14 cellular contexts compared by ENCODE assay signal in the genomic region with DNA sequence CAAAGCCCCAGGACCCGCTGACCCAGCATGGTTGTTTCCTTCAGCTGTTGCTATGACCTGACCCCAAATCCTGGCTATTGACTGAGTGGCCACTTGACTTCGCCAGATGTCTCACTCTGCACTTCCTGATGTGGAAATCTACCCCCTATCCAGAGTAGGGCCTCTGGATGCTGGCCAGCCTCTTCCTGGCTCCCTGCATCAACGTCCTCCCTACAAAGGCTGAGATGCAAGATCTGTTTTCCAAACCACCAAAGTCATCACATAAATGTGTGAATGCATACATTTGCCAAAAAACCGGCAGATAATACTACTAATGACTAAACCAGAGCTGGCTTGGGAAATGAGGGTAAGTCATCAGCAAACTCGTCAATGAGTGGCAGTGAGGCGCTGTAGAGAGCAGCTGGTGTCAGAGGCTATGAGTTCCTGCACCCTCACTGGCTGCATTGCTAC.
DNase-seq lines count a peak whose midpoint lies in the region; ATAC-seq and TF ChIP-seq lines count a peak whose summit lies in the region.
"Had no signal": no experiment of that assay in that cellular context is flagged by ENCODE, and none has a peak within 500 bp of the region (broad histone marks: within the 10 kb centered on the region; RNA-seq: fewer than 3 reads in every experiment).

No MANE protein-coding gene starts in this region.

- WGBS in lower leg skin, 2 donors, result 51 to 56% methylated on average over 6 of the region's 6 CpGs

- H3K27ac ChIP-seq in colonic mucosa (no peak overlapping the region), upper lobe of right lung (no peak overlapping the region)
- H3K27ac ChIP-seq: 22Rv1 had no signal

- no peaks in the 10 kb centered on the region for H3K27me3 ChIP-seq in colonic mucosa
- no peaks in the 10 kb centered on the region for H3K27me3 ChIP-seq in upper lobe of right lung

- H3K36me3 ChIP-seq in colonic mucosa (no peaks in the 10 kb centered on the region), upper lobe of right lung (no peaks in the 10 kb centered on the region)

- peak; percentile 57 for ATAC-seq in upper lobe of right lung
- no peak for ATAC-seq in HG03139 (IDR thresholded peaks at IDR 0.05; ENCODE audit: unreplicated experiment)
- no peak for ATAC-seq in HG02938 (IDR thresholded peaks at IDR 0.05; ENCODE audit: unreplicated experiment)
- ATAC-seq: PC-3 had no signal

- TF ChIP-seq POLR2A in lower leg skin (IDR thresholded peaks at IDR 0.05), result no peak

- TF ChIP-seq CTCF in colonic mucosa (IDR thresholded peaks at IDR 0.05) (no peak), lower leg skin (IDR thresholded peaks at IDR 0.05) (no peak), upper lobe of right lung (IDR thresholded peaks at IDR 0.05) (no peak)

- H3K9me3 ChIP-seq in colonic mucosa (no peaks in the 10 kb centered on the region), upper lobe of right lung (no peaks in the 10 kb centered on the region)

- H3K4me1 ChIP-seq in colonic mucosa (peaks cover 5% of the 10 kb centered on the region), upper lobe of right lung (peaks cover 10% of the 10 kb centered on the region)

- intact Hi-C loops in colonic mucosa (cut with DNase I), result no loop called here
- intact Hi-C loops in lower leg skin (cut with DNase I; ENCODE audit: low total_unique reads), result no loop called here
- intact Hi-C loops in upper lobe of right lung (cut with DNase I), result no loop called here

- no peak overlapping the region for H3K9ac ChIP-seq in colonic mucosa (ENCODE audit: low read depth in 2 of 2, low read length in 2 of 2)

- H3K4me3 ChIP-seq in colonic mucosa (no peak overlapping the region), lower leg skin (ENCODE audit: low read depth, poor library complexity, severe bottlenecking) (no peak overlapping the region), upper lobe of right lung (no peak overlapping the region)

- DNase-seq in NCI-H748 (lab: John Stamatoyannopoulos, UW; ENCODE audit: unreplicated experiment) (peak; percentile 11), NCI-H748 treated with DMSO at 0.1 percent for 48 hours (lab: John Stamatoyannopoulos, UW) (no peak), colonic mucosa (peak; percentile 61), lower leg skin (ENCODE audit: low spot score in 2 of 2) (peak; percentile 82 to 95), upper lobe of right lung (no peak), SIG-M5 (lab: John Stamatoyannopoulos, UW) (no peak)
- DNase-seq: activated CD4-positive, CD25-positive, alpha-beta regulatory T cell; activated naive CD4-positive, alpha-beta T cell treated with anti-CD3 and anti-CD28 coated beads, Interleukin-2, amount 50 U/mL, for 16 hours; erythroblast; MV-4-11; PC-3 had no signal

Comparison
In these comparisons a context has a peak if more than half of its experiments do, and no peak if none do; other contexts are left out.
1. DNase-seq: peak in NCI-H748 (single experiment), colonic mucosa (single experiment) and lower leg skin (2 of 2); none in NCI-H748 treated with DMSO at 0.1 percent for 48 hours (single experiment), upper lobe of right lung (single experiment) and SIG-M5 (single experiment).